11 cellular contexts compared by ENCODE assay signal in the genomic region with DNA sequence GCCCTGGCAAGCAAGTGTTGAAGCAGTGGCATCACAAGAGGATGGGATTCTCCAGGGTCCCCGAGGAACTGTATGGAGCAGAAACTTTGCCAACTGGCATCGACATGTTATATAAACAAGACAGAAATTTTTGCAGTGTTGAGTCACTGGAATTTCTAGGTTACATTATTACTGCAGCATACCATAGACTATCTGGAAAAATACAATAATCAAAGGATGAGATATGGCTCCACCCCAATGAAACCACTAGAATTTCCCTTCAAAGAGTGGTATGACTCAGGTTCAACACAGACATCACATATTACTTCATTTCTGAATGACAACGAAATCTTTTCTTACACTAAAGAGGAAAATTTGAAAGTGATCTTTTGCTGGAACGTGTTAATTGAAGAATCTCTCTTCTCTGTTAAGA.
A peak's percentile ranks its signal among the peaks of the same experiment; 100 is the strongest.
DNase-seq lines count a peak whose midpoint lies in the region; ATAC-seq, FAIRE-seq and TF ChIP-seq lines count a peak whose summit lies in the region.
"Had no signal": no experiment of that assay in that cellular context is flagged by ENCODE, and none has a peak within 500 bp of the region (broad histone marks: within the 10 kb centered on the region; RNA-seq: fewer than 3 reads in every experiment).

No MANE protein-coding gene starts in this region.

- H3K27ac ChIP-seq in sigmoid colon, result no peak overlapping the region
- H3K27ac ChIP-seq: gastroesophageal sphincter had no signal

- H3K27me3 Mint-ChIP-seq in WTC11 (ENCODE audit: low read depth), result peaks cover 4% of the 10 kb centered on the region

- H3K27ac Mint-ChIP-seq in WTC11, result no peak overlapping the region

- no peaks in the 10 kb centered on the region for H3K36me3 ChIP-seq in sigmoid colon
- H3K36me3 ChIP-seq: gastroesophageal sphincter had no signal

- H3K27me3 ChIP-seq in sigmoid colon, result no peaks in the 10 kb centered on the region
- H3K27me3 ChIP-seq: gastroesophageal sphincter had no signal

- CTCF ChIA-PET in WTC11 (lab: Charles Lee), result no interaction called here

- H3K9me3 Mint-ChIP-seq in WTC11, result no peaks in the 10 kb centered on the region

- TF ChIP-seq POLR2A in sigmoid colon (IDR thresholded peaks at IDR 0.05), result no peak

- H3K4me3 Mint-ChIP-seq in WTC11, result no peak overlapping the region

- WGBS in sigmoid colon, 2 donors, result 22 to 52% methylated on average over 4 of the region's 4 CpGs

- H3K4me1 ChIP-seq in sigmoid colon, result peaks cover 0 to 3% (median 0%) of the 10 kb centered on the region in 4 donors
- H3K4me1 ChIP-seq: gastroesophageal sphincter had no signal

- peak; percentile 23 for DNase-seq in DMS79 treated with DMSO at 0.1 percent for 48 hours (lab: John Stamatoyannopoulos, UW)
- no peak for DNase-seq in DMS79 (lab: John Stamatoyannopoulos, UW)
- peak; percentile 71 for DNase-seq in HTR-8/SVneo (ENCODE audit: insufficient read length, low spot score)
- peak; percentile 80 for DNase-seq in dedifferentiated amniotic fluid mesenchymal stem cell (ENCODE audit: extremely low spot score)
- DNase-seq in non-pigmented ciliary epithelial cell (ENCODE audit: low read depth), result peak; percentile 75
- DNase-seq in NCI-H82 (lab: John Stamatoyannopoulos, UW), result no peak
- DNase-seq in WTC11 (ENCODE audit: low spot score), result no peak
- no peak for DNase-seq in sigmoid colon
- DNase-seq: 8988T; activated effector memory CD4-positive, alpha-beta T cell treated with anti-CD3 and anti-CD28 coated beads, Interleukin-2, amount 50 U/mL, for 16 hours had no signal

- FAIRE-seq in HTR-8/SVneo (lab: Jason Lieb, UNC), result peak; percentile 86

- no peak for TF ChIP-seq EP300 in sigmoid colon (IDR thresholded peaks at IDR 0.05)

- H3K4me3 ChIP-seq in sigmoid colon, result no peak overlapping the region
- H3K4me3 ChIP-seq: gastroesophageal sphincter had no signal

- intact Hi-C loops in sigmoid colon (cut with DNase I), result no loop called here

- no peak for TF ChIP-seq CTCF in WTC11 (IDR thresholded peaks at IDR 0.05)
- no peak for TF ChIP-seq CTCF in sigmoid colon (IDR thresholded peaks at IDR 0.05)

- ATAC-seq in WTC11, result no peak
- ATAC-seq: gastroesophageal sphincter had no signal

- no peaks in the 10 kb centered on the region for H3K9me3 ChIP-seq in sigmoid colon
- H3K9me3 ChIP-seq: gastroesophageal sphincter had no signal

- peaks cover 1% of the 10 kb centered on the region for H3K4me1 Mint-ChIP-seq in WTC11

- H3K36me3 Mint-ChIP-seq in WTC11, result no peaks in the 10 kb centered on the region

- POLR2A ChIA-PET in WTC11 (lab: Charles Lee), result no interaction called here

TF ChIP-seq in WTC11, 78 proteins besides CTCF, POLR2A, EP300 and RAD21:
- TF ChIP-seq ARID4B (CRISPR knock-in tag; IDR thresholded peaks at IDR 0.05; ENCODE audit: borderline replicate concordance) (no peak), ZNF281 (CRISPR knock-in tag; IDR thresholded peaks at IDR 0.05) (no peak), ZNF263 (CRISPR knock-in tag; IDR thresholded peaks at IDR 0.05; ENCODE audit: low read depth) (no peak), USF2 (CRISPR knock-in tag; IDR thresholded peaks at IDR 0.05) (no peak), E2F4 (CRISPR knock-in tag; IDR thresholded peaks at IDR 0.05; ENCODE audit: borderline replicate concordance, low read depth) (no peak), ZNF138 (CRISPR knock-in tag; conservative IDR thresholded peaks at IDR 0.05) (no peak), CREB1 (CRISPR knock-in tag; IDR thresholded peaks at IDR 0.05) (no peak)
- TF ChIP-seq, protein P1, sequence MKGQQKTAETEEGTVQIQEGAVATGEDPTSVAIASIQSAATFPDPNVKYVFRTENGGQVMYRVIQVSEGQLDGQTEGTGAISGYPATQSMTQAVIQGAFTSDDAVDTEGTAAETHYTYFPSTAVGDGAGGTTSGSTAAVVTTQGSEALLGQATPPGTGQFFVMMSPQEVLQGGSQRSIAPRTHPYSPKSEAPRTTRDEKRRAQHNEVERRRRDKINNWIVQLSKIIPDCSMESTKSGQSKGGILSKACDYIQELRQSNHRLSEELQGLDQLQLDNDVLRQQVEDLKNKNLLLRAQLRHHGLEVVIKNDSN (CRISPR knock-in tag; IDR thresholded peaks at IDR 0.05), result no peak

Comparison
In these comparisons a context has a peak if more than half of its experiments do, and no peak if none do; other contexts are left out.
1. DNase-seq: peak in DMS79 treated with DMSO at 0.1 percent for 48 hours (single experiment), HTR-8/SVneo (single experiment), dedifferentiated amniotic fluid mesenchymal stem cell (single experiment) and non-pigmented ciliary epithelial cell (single experiment); none in DMS79 (single experiment), NCI-H82 (single experiment), WTC11 (single experiment) and sigmoid colon (single experiment).